Comparison of ENCODE assay signal across 8 cellular contexts in the genomic region with DNA sequence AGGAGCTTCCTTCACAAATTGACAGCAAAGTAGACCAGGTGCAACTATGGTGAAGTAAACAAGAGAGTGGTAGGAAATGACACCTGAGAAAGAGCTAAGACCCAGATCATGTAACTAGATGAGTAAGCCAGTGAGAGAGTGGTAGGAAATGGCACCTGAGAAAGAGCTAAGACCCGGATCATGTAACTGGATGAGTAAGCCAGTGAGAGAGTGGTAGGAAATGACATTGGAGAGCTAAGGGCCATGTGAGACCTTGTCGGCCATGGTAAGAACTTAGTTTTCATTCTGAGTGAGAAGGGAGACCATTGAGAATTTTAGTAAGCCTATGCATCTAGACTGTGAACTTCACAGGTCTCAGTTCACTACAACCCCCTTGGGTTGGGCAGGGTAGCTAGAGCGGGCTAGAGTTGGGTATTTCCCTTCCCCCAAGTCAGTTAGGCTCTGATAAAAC. TPM values are rescaled to one million over a fixed set of nuclear protein-coding genes. Genes with fewer than 3 reads are reported as not detected.
DNase-seq lines count a peak whose midpoint lies in the region; ATAC-seq and TF ChIP-seq lines count a peak whose summit lies in the region.

No MANE protein-coding gene starts in this region.

- H3K27ac ChIP-seq in OCI-LY3 (ENCODE audit: low read length) (peak overlapping the region; percentile 99), colonic mucosa (no peak overlapping the region)

- H3K9me3 Mint-ChIP-seq in activated naive CD4-positive, alpha-beta T cell treated with anti-CD3 and anti-CD28 coated beads, Interleukin-2, amount 50 U/mL, for 24 hours: no peaks in the 10 kb centered on the region
- no peaks in the 10 kb centered on the region for H3K9me3 Mint-ChIP-seq in stimulated activated effector memory CD8-positive, alpha-beta T cell treated with anti-CD3 and anti-CD28 coated beads, Interleukin-12 subunit alpha, Interleukin-12 subunit beta, amount 100 ng/mL, for 72 hours

- peak; percentile 33 to 79 for DNase-seq in stimulated activated effector memory CD8-positive, alpha-beta T cell treated with anti-CD3 and anti-CD28 coated beads, Interleukin-12 subunit alpha, Interleukin-12 subunit beta, amount 100 ng/mL, for 72 hours (ENCODE audit: low spot score in 2 of 2)
- DNase-seq in COR-L47 (lab: John Stamatoyannopoulos, UW) (no peak), HEK293T (ENCODE audit: extremely low spot score) (no peak), colonic mucosa (no peak)

- H3K27ac Mint-ChIP-seq in activated naive CD4-positive, alpha-beta T cell treated with anti-CD3 and anti-CD28 coated beads, Interleukin-2, amount 50 U/mL, for 24 hours: peak overlapping the region; percentile 95
- peak overlapping the region; percentile 63 for H3K27ac Mint-ChIP-seq in stimulated activated effector memory CD8-positive, alpha-beta T cell treated with anti-CD3 and anti-CD28 coated beads, Interleukin-12 subunit alpha, Interleukin-12 subunit beta, amount 100 ng/mL, for 72 hours

- intact Hi-C loops in colonic mucosa (cut with DNase I): loop anchor here (5.0 kb wide), 1 partner anchor 49 kb away; no protein-coding TSS in a partner anchor

- peak overlapping the region; percentile 57 for H3K4me3 Mint-ChIP-seq in activated naive CD4-positive, alpha-beta T cell treated with anti-CD3 and anti-CD28 coated beads, Interleukin-2, amount 50 U/mL, for 24 hours
- H3K4me3 Mint-ChIP-seq in stimulated activated effector memory CD8-positive, alpha-beta T cell treated with anti-CD3 and anti-CD28 coated beads, Interleukin-12 subunit alpha, Interleukin-12 subunit beta, amount 100 ng/mL, for 72 hours: peak overlapping the region; percentile 36

- peaks cover 19% of the 10 kb centered on the region for H3K79me2 ChIP-seq in OCI-LY3 (ENCODE audit: low read length)

- H2AFZ ChIP-seq in OCI-LY3 (ENCODE audit: low read depth, low read length): peak overlapping the region; percentile 91

- peaks cover 61% of the 10 kb centered on the region for H3K4me1 Mint-ChIP-seq in activated naive CD4-positive, alpha-beta T cell treated with anti-CD3 and anti-CD28 coated beads, Interleukin-2, amount 50 U/mL, for 24 hours
- H3K4me1 Mint-ChIP-seq in stimulated activated effector memory CD8-positive, alpha-beta T cell treated with anti-CD3 and anti-CD28 coated beads, Interleukin-12 subunit alpha, Interleukin-12 subunit beta, amount 100 ng/mL, for 72 hours: peaks cover 35% of the 10 kb centered on the region

- peaks cover 47% of the 10 kb centered on the region for H3K4me1 ChIP-seq in OCI-LY3 (ENCODE audit: low read length)
- no peaks in the 10 kb centered on the region for H3K4me1 ChIP-seq in colonic mucosa

- H3K4me3 ChIP-seq in OCI-LY3 (ENCODE audit: low read length) (peak overlapping the region; percentile 87), colonic mucosa (no peak overlapping the region)

- peak overlapping the region; percentile 100 for H3K4me2 ChIP-seq in OCI-LY3 (ENCODE audit: low read length)

- H3K9ac ChIP-seq in OCI-LY3 (ENCODE audit: low read length) (peak overlapping the region; percentile 98), colonic mucosa (ENCODE audit: low read depth in 2 of 2, low read length in 2 of 2) (no peak overlapping the region)

- no peak for TF ChIP-seq CTCF in OCI-LY3 (IDR thresholded peaks at IDR 0.05; ENCODE audit: low read depth, low read length)
- TF ChIP-seq CTCF in colonic mucosa (IDR thresholded peaks at IDR 0.05): no peak

- H3K36me3 Mint-ChIP-seq in activated naive CD4-positive, alpha-beta T cell treated with anti-CD3 and anti-CD28 coated beads, Interleukin-2, amount 50 U/mL, for 24 hours: no peaks in the 10 kb centered on the region
- H3K36me3 Mint-ChIP-seq in stimulated activated effector memory CD8-positive, alpha-beta T cell treated with anti-CD3 and anti-CD28 coated beads, Interleukin-12 subunit alpha, Interleukin-12 subunit beta, amount 100 ng/mL, for 72 hours: peaks cover 1% of the 10 kb centered on the region

- ATAC-seq in GM18909 (IDR thresholded peaks at IDR 0.05; ENCODE audit: poor library complexity, unreplicated experiment) (peak; percentile 99), HG02798 (IDR thresholded peaks at IDR 0.05; ENCODE audit: poor library complexity, unreplicated experiment) (peak; percentile 97)
- peak; percentile 99 for ATAC-seq in stimulated activated effector memory CD8-positive, alpha-beta T cell treated with anti-CD3 and anti-CD28 coated beads, Interleukin-12 subunit alpha, Interleukin-12 subunit beta, amount 100 ng/mL, for 72 hours

- H4K20me1 ChIP-seq in OCI-LY3 (ENCODE audit: insufficient read depth, low read length): no peaks in the 10 kb centered on the region

- H3K36me3 ChIP-seq in OCI-LY3 (replicated peaks; ENCODE audit: low read depth, low read length) (peaks cover 11% of the 10 kb centered on the region), colonic mucosa (no peaks in the 10 kb centered on the region)

- H3K27me3 ChIP-seq in OCI-LY3 (ENCODE audit: low read depth, low read length) (no peaks in the 10 kb centered on the region), colonic mucosa (no peaks in the 10 kb centered on the region)

- POLR2A ChIA-PET in HEK293T (lab: Yijun Ruan, JAX): interaction anchor here (1.0 kb wide), 1 partner anchor 137 kb away, joined by 3 read pairs; no protein-coding TSS in a partner anchor

- no peaks in the 10 kb centered on the region for H3K9me3 ChIP-seq in OCI-LY3 (ENCODE audit: insufficient read depth, low read length)
- H3K9me3 ChIP-seq in colonic mucosa: no peaks in the 10 kb centered on the region

- CTCF ChIA-PET in HEK293T (lab: Yijun Ruan, JAX): interaction anchor here (0.7 kb wide), 1 partner anchor 116 kb away, joined by 4 read pairs; no protein-coding TSS in a partner anchor

- no peaks in the 10 kb centered on the region for H3K27me3 Mint-ChIP-seq in activated naive CD4-positive, alpha-beta T cell treated with anti-CD3 and anti-CD28 coated beads, Interleukin-2, amount 50 U/mL, for 24 hours

TF ChIP-seq in HEK293T, 16 proteins besides CTCF, POLR2A, EP300 and RAD21:
- TF ChIP-seq LEF1 (IDR thresholded peaks at IDR 0.05; ENCODE audit: borderline replicate concordance) (no peak), PKNOX1 (IDR thresholded peaks at IDR 0.05) (no peak), ELF4 (IDR thresholded peaks at IDR 0.05) (no peak), TARDBP (IDR thresholded peaks at IDR 0.05) (no peak), SP1 (IDR thresholded peaks at IDR 0.05) (no peak)

RNA-seq across cellular contexts. Expression of gene SENP7, which starts 5.4 kb away (rescaled TPM):
- total RNA-seq in colonic mucosa: 1 to 10 TPM; 5.6 to 8.6 TPM

RNA-seq across cellular contexts. Expression of gene TRMT10C, which starts 43.2 kb away (rescaled TPM):
- total RNA-seq in colonic mucosa: 10 to 100 TPM; 18.0 to 21.8 TPM

RNA-seq across cellular contexts. Expression of gene PCNP, which starts 55.5 kb away (rescaled TPM):
- total RNA-seq in colonic mucosa: 100 to 1,000 TPM; 117 to 122 TPM

Comparison
In these comparisons a context has a peak if more than half of its experiments do, and no peak if none do; other contexts are left out.
1. DNase-seq: peak in stimulated activated effector memory CD8-positive, alpha-beta T cell treated with anti-CD3 and anti-CD28 coated beads, Interleukin-12 subunit alpha, Interleukin-12 subunit beta, amount 100 ng/mL, for 72 hours (2 of 2); none in COR-L47 (single experiment), HEK293T (single experiment) and colonic mucosa (single experiment).
2. Peak in every context shown above with its lines, with median percentiles within 50 percentile points of each other: ATAC-seq.